ENCODE assay signal across 8 cellular contexts in the genomic region with DNA sequence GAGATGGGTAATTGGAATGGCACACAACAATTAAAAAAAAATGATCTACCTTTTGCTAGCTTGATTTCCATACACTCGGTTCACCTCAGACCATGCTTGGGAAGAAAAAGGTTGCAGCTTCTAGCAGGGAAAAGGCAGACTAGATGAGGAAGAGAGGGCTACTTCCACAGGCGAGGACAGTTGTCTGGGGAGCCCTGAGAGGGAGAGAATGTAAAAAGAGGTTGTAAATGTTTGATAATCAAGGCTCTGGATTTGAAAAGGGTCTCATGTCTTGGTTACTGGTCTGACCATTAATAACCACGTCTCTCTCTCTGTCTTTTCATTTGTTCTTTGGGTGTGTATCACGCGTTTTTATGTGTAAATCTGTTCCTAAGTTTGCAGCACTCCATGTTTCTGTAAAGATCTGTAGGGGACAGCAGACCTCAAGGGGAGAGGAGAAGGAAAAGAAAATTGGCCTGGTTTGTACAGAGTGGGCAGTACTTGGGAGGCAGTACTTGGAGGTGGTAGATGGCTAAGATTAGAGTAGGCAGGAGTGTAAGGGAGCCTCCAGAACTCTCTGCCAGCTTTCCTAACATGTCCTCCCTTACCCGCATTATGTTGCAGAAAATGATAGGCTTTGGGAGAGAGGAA. TPM values are rescaled to one million over a fixed set of nuclear protein-coding genes. Genes with fewer than 3 reads are reported as not detected.
A peak's percentile ranks its signal among the peaks of the same experiment; 100 is the strongest.
DNase-seq lines count a peak whose midpoint lies in the region; ATAC-seq and TF ChIP-seq lines count a peak whose summit lies in the region.

No MANE protein-coding gene starts in this region.

- H3K4me1 Mint-ChIP-seq in activated CD8-positive, alpha-beta memory T cell treated with anti-CD3 and anti-CD28 coated beads, Interleukin-2, amount 10 ng/mL, durations not matched to agents 7 days and 5 days, result peaks cover 19% of the 10 kb centered on the region
- peaks cover 34 to 55% (median 37%) of the 10 kb centered on the region in 3 donors for H3K4me1 Mint-ChIP-seq in T-cell

- peak overlapping the region; percentile 97 for H3K4me3 Mint-ChIP-seq in activated CD8-positive, alpha-beta memory T cell treated with anti-CD3 and anti-CD28 coated beads, Interleukin-2, amount 10 ng/mL, durations not matched to agents 7 days and 5 days
- H3K4me3 Mint-ChIP-seq in T-cell, result peak overlapping the region; percentile 91 to 99 (median 95)

- peak; percentile 39 for TF ChIP-seq CTCF in fibroblast of the aortic adventitia (IDR thresholded peaks at IDR 0.05; ENCODE audit: insufficient read depth, low read length)
- TF ChIP-seq CTCF in omental fat pad (IDR thresholded peaks at IDR 0.05), result no peak

- peak; percentile 10 for ATAC-seq in activated CD8-positive, alpha-beta memory T cell treated with anti-CD3 and anti-CD28 coated beads, Interleukin-2, amount 10 ng/mL, durations not matched to agents 7 days and 5 days
- peak; percentile 23 for ATAC-seq in HG03045 (IDR thresholded peaks at IDR 0.05; ENCODE audit: unreplicated experiment)
- ATAC-seq in T-cell (replicated peaks in 1 of 4), result peak; percentile 2 to 17 (median 5)
- ATAC-seq in omental fat pad (ENCODE audit: low FRiP score), result peak; percentile 2

- H3K27ac Mint-ChIP-seq in activated CD8-positive, alpha-beta memory T cell treated with anti-CD3 and anti-CD28 coated beads, Interleukin-2, amount 10 ng/mL, durations not matched to agents 7 days and 5 days, result peak overlapping the region; percentile 88
- H3K27ac Mint-ChIP-seq in T-cell, result peak overlapping the region; percentile 99

- no peaks in the 10 kb centered on the region for H3K27me3 Mint-ChIP-seq in activated CD8-positive, alpha-beta memory T cell treated with anti-CD3 and anti-CD28 coated beads, Interleukin-2, amount 10 ng/mL, durations not matched to agents 7 days and 5 days
- H3K27me3 Mint-ChIP-seq in T-cell, result peaks cover 0 to 12% of the 10 kb centered on the region in 2 donors

- H3K36me3 Mint-ChIP-seq in activated CD8-positive, alpha-beta memory T cell treated with anti-CD3 and anti-CD28 coated beads, Interleukin-2, amount 10 ng/mL, durations not matched to agents 7 days and 5 days, result peaks cover 7% of the 10 kb centered on the region
- H3K36me3 Mint-ChIP-seq in T-cell, result peaks cover 7% of the 10 kb centered on the region

- POLR2A ChIA-PET in T-cell (lab: Charles Lee), result interaction anchor here (0.5 to 1.0 kb wide), 5 partner anchors 15 to 1511 kb away, joined by 3 to 8 read pairs (median 3); no protein-coding TSS in a partner anchor

- H3K4me3 ChIP-seq in fibroblast of the aortic adventitia (ENCODE audit: low read depth, low read length), result peak overlapping the region; percentile 84

- no peaks in the 10 kb centered on the region for H3K9me3 Mint-ChIP-seq in activated CD8-positive, alpha-beta memory T cell treated with anti-CD3 and anti-CD28 coated beads, Interleukin-2, amount 10 ng/mL, durations not matched to agents 7 days and 5 days (ENCODE audit: low read depth)
- no peaks in the 10 kb centered on the region for H3K9me3 Mint-ChIP-seq in T-cell

- CTCF ChIA-PET in activated CD8-positive, alpha-beta memory T cell treated with anti-CD3 and anti-CD28 coated beads, Interleukin-2, amount 10 ng/mL, durations not matched to agents 7 days and 5 days (lab: Charles Lee), result no interaction called here
- CTCF ChIA-PET in T-cell (lab: Charles Lee), result interaction anchor here in 1 of 2 donors (0.5 kb wide), 1 partner anchor 582 kb away, joined by 3 read pairs; no protein-coding TSS in a partner anchor

- no peak for DNase-seq in activated CD8-positive, alpha-beta memory T cell treated with anti-CD3 and anti-CD28 coated beads, Interleukin-2, amount 10 ng/mL, durations not matched to agents 7 days and 5 days
- no peak for DNase-seq in activated CD8-positive, alpha-beta memory T cell treated with anti-CD3 and anti-CD28 coated beads, Interleukin-2, amount 50 U/mL, for 4 hours
- no peak for DNase-seq in T-cell
- DNase-seq in fibroblast of the aortic adventitia (ENCODE audit: low read depth), result peak; percentile 54
- no peak for DNase-seq in omental fat pad (ENCODE audit: low spot score)
- no peak for DNase-seq in T1000 (lab: John Stamatoyannopoulos, UW)
- DNase-seq in stimulated activated CD4-positive, alpha-beta T cell treated with anti-CD3 and anti-CD28 coated beads, Interleukin-15, amount 100 ng/mL, for 24 hours, result no peak

RNA-seq across cellular contexts. Expression of a gene that starts 0.8 kb away (rescaled TPM):
- 1 to 10 TPM; 4.5 to 5.0 TPM for total RNA-seq in activated CD8-positive, alpha-beta memory T cell treated with anti-CD3 and anti-CD28 coated beads, Interleukin-2, amount 10 ng/mL, durations not matched to agents 7 days and 5 days
- total RNA-seq in T-cell (10 to 100 TPM; 10.5 to 14.4 (median 12.1) TPM), fibroblast of the aortic adventitia (ENCODE audit: low replicate concordance) (13.7 and 22.0 TPM in 2 replicates), omental fat pad (10 to 100 TPM in 1 of 4 donors, 1 to 10 TPM in 3; 8.4 to 16.6 (median 9.4) TPM)

RNA-seq across cellular contexts. Expression of a gene that starts 51.2 kb away (rescaled TPM):
- total RNA-seq in activated CD8-positive, alpha-beta memory T cell treated with anti-CD3 and anti-CD28 coated beads, Interleukin-2, amount 10 ng/mL, durations not matched to agents 7 days and 5 days, result 1 to 10 TPM in 1 of 2 experiments, under 1 TPM in 1; 0.37 to 1.7 TPM
- 10 to 100 TPM; 32.6 to 69.1 (median 36.0) TPM for total RNA-seq in T-cell
- total RNA-seq in fibroblast of the aortic adventitia (ENCODE audit: low replicate concordance), result 2.5 and 11.5 TPM in 2 replicates
- total RNA-seq in omental fat pad, result 1 to 10 TPM; 4.1 to 9.1 (median 6.7) TPM
